1 cellular context compared by ENCODE assay signal in the genomic region with DNA sequence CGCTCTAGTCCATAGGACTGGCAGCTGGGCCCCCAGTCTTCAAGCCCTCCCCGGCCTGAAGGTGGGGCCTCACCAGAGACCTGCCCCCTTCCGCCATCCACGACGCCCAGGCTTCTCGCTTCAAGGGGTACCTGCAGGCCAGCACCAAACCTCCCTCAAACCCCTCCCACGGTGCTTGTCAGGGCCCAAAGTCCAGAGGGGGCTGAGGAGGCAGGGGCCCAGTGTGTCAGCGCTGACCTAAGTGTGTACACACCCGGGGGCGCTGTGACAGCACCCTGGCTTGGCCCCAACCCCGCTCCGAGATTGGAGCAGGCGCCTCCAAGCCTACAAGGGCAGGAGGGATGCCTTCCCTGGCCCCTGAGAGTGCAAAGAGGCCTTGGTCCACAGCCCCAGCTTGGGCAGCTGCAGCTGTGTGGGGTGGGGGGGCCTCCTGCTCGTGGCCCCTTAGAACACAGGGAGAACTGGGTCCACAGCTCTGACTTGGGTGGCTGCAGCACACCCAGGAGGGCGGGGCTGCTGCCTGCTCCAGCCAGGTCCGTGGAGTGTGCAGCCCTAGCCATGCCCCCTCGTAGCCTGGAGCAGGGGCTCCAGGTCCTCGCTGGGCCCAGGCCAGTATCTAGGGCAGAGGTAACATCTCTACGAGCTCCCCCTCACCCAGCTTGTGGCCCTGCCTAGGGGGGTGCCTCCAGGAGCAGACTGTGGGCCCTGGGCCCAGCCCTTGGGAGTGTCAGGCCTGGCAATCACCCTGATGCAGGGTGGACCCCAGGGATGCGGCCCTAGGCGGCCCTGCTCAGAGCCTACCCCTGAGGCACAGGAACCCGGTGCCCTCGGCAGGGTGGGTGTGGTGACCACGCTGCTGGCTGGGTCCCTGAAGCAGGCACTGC.
A peak's percentile ranks its signal among the peaks of the same experiment; 100 is the strongest.
TF ChIP-seq lines count a peak whose summit lies in the region.

No MANE protein-coding gene starts in this region.

TF ChIP-seq in HepG2, 621 proteins besides CTCF, POLR2A, EP300 and RAD21 (continued from another document and continues in another):
- TF ChIP-seq ZNF646 (CRISPR knock-in tag; IDR thresholded peaks at IDR 0.05) (no peak), SALL1 (CRISPR knock-in tag; IDR thresholded peaks at IDR 0.05) (peak; percentile 89), XBP1 (CRISPR knock-in tag; IDR thresholded peaks at IDR 0.05) (no peak), PRPF4 (IDR thresholded peaks at IDR 0.05; ENCODE audit: low read depth, low read length, poor library complexity, severe bottlenecking) (no peak), ZNF121 (CRISPR knock-in tag; IDR thresholded peaks at IDR 0.05) (no peak; the same call in 1 of the 2 replicates), ARHGAP35 (CRISPR knock-in tag; IDR thresholded peaks at IDR 0.05; ENCODE audit: borderline replicate concordance) (no peak; the same call in 1 of the 2 replicates), GTF3A (CRISPR knock-in tag; conservative IDR thresholded peaks at IDR 0.05) (no peak), NFIB (CRISPR knock-in tag; IDR thresholded peaks at IDR 0.05; ENCODE audit: borderline replicate concordance) (no peak), HHEX (CRISPR knock-in tag; IDR thresholded peaks at IDR 0.05) (peak; percentile 20; the same call in 1 of the 2 replicates), TOPORS (CRISPR knock-in tag; IDR thresholded peaks at IDR 0.05) (no peak), PHF5A (CRISPR knock-in tag; IDR thresholded peaks at IDR 0.05; ENCODE audit: low read depth, unreplicated experiment) (no peak), ZNF572 (CRISPR knock-in tag; IDR thresholded peaks at IDR 0.05) (0 out of 2 replicates have a peak, but pooled peaks have one; percentile 42), ESRRA (CRISPR knock-in tag; IDR thresholded peaks at IDR 0.05; ENCODE audit: low read depth) (peak; percentile 42; the same call in 1 of the 2 replicates), CC2D1A (CRISPR knock-in tag; IDR thresholded peaks at IDR 0.05) (no peak), WIZ (CRISPR knock-in tag; IDR thresholded peaks at IDR 0.05) (no peak), PREB (CRISPR knock-in tag; IDR thresholded peaks at IDR 0.05) (no peak), ELK4 (CRISPR knock-in tag; IDR thresholded peaks at IDR 0.05; ENCODE audit: borderline replicate concordance) (no peak), ZNF354B (CRISPR knock-in tag; IDR thresholded peaks at IDR 0.05) (no peak), ZNF891 (CRISPR knock-in tag; IDR thresholded peaks at IDR 0.05) (0 out of 2 replicates have a peak, but pooled peaks have one; percentile 32), ZFY (CRISPR knock-in tag; IDR thresholded peaks at IDR 0.05) (peak; percentile 72), RELA (CRISPR knock-in tag; IDR thresholded peaks at IDR 0.05) (no peak), KMT2A (CRISPR knock-in tag; IDR thresholded peaks at IDR 0.05) (peak; percentile 58; the same call in 1 of the 2 replicates), UBTF (CRISPR knock-in tag; IDR thresholded peaks at IDR 0.05) (peak; percentile 84), ZBTB26 (CRISPR knock-in tag; IDR thresholded peaks at IDR 0.05; ENCODE audit: borderline replicate concordance) (0 out of 2 replicates have a peak, but pooled peaks have one; percentile 31), ZNF597 (CRISPR knock-in tag; IDR thresholded peaks at IDR 0.05) (no peak), STAT5B (CRISPR knock-in tag; IDR thresholded peaks at IDR 0.05) (no peak), ZNF652 (CRISPR knock-in tag; IDR thresholded peaks at IDR 0.05; ENCODE audit: borderline replicate concordance, low read depth) (no peak), HIVEP1 (CRISPR knock-in tag; IDR thresholded peaks at IDR 0.05) (peak; percentile 52; the same call in 1 of the 2 replicates), MAZ (IDR thresholded peaks at IDR 0.05; ENCODE audit: borderline replicate concordance, low read depth, low read length) (peak; percentile 93), MAZ (CRISPR knock-in tag; IDR thresholded peaks at IDR 0.05; ENCODE audit: low read depth) (peak; percentile 93), ZKSCAN8 (CRISPR knock-in tag; IDR thresholded peaks at IDR 0.05; ENCODE audit: borderline replicate concordance) (no peak), ZNF484 (CRISPR knock-in tag; IDR thresholded peaks at IDR 0.05; ENCODE audit: borderline replicate concordance, low read depth) (no peak)
- TF ChIP-seq, protein P1, sequence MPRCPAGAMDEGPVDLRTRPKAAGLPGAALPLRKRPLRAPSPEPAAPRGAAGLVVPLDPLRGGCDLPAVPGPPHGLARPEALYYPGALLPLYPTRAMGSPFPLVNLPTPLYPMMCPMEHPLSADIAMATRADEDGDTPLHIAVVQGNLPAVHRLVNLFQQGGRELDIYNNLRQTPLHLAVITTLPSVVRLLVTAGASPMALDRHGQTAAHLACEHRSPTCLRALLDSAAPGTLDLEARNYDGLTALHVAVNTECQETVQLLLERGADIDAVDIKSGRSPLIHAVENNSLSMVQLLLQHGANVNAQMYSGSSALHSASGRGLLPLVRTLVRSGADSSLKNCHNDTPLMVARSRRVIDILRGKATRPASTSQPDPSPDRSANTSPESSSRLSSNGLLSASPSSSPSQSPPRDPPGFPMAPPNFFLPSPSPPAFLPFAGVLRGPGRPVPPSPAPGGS (CRISPR knock-in tag; IDR thresholded peaks at IDR 0.05), result peak; percentile 45
- TF ChIP-seq, protein P2, sequence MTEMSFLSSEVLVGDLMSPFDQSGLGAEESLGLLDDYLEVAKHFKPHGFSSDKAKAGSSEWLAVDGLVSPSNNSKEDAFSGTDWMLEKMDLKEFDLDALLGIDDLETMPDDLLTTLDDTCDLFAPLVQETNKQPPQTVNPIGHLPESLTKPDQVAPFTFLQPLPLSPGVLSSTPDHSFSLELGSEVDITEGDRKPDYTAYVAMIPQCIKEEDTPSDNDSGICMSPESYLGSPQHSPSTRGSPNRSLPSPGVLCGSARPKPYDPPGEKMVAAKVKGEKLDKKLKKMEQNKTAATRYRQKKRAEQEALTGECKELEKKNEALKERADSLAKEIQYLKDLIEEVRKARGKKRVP (CRISPR knock-in tag; IDR thresholded peaks at IDR 0.05), result no peak; a peak in 1 of 4 replicates
- TF ChIP-seq, protein P3, sequence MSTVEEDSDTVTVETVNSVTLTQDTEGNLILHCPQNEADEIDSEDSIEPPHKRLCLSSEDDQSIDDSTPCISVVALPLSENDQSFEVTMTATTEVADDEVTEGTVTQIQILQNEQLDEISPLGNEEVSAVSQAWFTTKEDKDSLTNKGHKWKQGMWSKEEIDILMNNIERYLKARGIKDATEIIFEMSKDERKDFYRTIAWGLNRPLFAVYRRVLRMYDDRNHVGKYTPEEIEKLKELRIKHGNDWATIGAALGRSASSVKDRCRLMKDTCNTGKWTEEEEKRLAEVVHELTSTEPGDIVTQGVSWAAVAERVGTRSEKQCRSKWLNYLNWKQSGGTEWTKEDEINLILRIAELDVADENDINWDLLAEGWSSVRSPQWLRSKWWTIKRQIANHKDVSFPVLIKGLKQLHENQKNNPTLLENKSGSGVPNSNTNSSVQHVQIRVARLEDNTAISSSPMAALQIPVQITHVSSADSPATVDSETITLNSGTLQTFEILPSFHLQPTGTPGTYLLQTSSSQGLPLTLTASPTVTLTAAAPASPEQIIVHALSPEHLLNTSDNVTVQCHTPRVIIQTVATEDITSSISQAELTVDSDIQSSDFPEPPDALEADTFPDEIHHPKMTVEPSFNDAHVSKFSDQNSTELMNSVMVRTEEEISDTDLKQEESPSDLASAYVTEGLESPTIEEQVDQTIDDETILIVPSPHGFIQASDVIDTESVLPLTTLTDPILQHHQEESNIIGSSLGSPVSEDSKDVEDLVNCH (CRISPR knock-in tag; IDR thresholded peaks at IDR 0.05), result no peak
